In the genomic region with DNA sequence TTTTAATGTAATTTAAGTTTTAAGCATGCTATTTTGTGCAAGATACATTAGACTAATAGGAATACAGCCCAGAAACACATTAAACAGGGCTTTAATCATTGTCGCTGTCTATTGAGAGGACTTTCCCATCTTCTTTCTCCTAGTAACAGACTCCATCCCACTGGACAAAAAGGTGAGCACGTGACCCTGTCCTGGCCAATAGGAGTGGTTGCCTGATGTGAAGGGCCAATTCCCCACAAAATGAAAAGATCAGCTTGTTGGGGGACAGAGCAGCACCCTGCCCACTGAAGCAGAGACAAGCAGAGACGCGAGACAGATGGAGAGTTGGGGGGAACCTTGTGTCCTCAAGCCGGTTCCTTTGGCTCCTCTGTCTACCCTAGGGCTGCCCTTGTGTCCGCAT, we compare ENCODE assay signal across 32 cellular contexts. TPM values are rescaled to one million over a fixed set of nuclear protein-coding genes. Genes with fewer than 3 reads are reported as not detected.
"Had no signal": no experiment of that assay in that cellular context is flagged by ENCODE, and none has a peak within 500 bp of the region (broad histone marks: within the 10 kb centered on the region; RNA-seq: fewer than 3 reads in every experiment).

No MANE protein-coding gene starts in this region.

- H3K36me3 ChIP-seq: colonic mucosa, esophagus muscularis mucosa, gastroesophageal sphincter, heart left ventricle, ovary, spleen, suprapubic skin, transverse colon, upper lobe of right lung, uterus had no signal

- H3K4me3 ChIP-seq: colonic mucosa, esophagus muscularis mucosa, gastroesophageal sphincter, heart left ventricle, hepatocyte, lung, mucosa of descending colon, ovary, psoas muscle, skin epidermis, spleen, suprapubic skin, transverse colon, upper lobe of right lung, uterus had no signal

- H3K4me1 ChIP-seq: colonic mucosa, esophagus muscularis mucosa, foreskin keratinocyte, gastroesophageal sphincter, heart left ventricle, psoas muscle, suprapubic skin, transverse colon, upper lobe of right lung, uterus had no signal

- H3K27ac ChIP-seq: colonic mucosa, esophagus muscularis mucosa, foreskin keratinocyte, gastroesophageal sphincter, heart left ventricle, hepatocyte, ovary, psoas muscle, skin epidermis, spleen, suprapubic skin, transverse colon, upper lobe of right lung, uterus had no signal

- H3K4me3 Mint-ChIP-seq: dendritic cell treated with granulocyte-macrophage colony-stimulating factor and Interleukin-4, amounts not matched to agents 40 ng/mL and 50 ng/mL, for 4 days; mesothelial cell of epicardium; stimulated activated naive CD8-positive, alpha-beta T cell treated with anti-CD3 and anti-CD28 coated beads, Interleukin-15, amount 100 ng/mL, for 72 hours had no signal

- H3K27me3 Mint-ChIP-seq: dendritic cell treated with granulocyte-macrophage colony-stimulating factor and Interleukin-4, amounts not matched to agents 40 ng/mL and 50 ng/mL, for 4 days; natural killer cell treated with Interleukin-12 subunit alpha and Interleukin-12 subunit beta and Interleukin-15 and Interleukin-18, amount 100 ng/mL, for 72 hours; stimulated activated naive CD8-positive, alpha-beta T cell treated with anti-CD3 and anti-CD28 coated beads, Interleukin-15, amount 100 ng/mL, for 72 hours had no signal

- H3K27ac Mint-ChIP-seq: dendritic cell treated with granulocyte-macrophage colony-stimulating factor and Interleukin-4, amounts not matched to agents 40 ng/mL and 50 ng/mL, for 4 days; mesothelial cell of epicardium; natural killer cell treated with Interleukin-12 subunit alpha and Interleukin-12 subunit beta and Interleukin-15 and Interleukin-18, amount 100 ng/mL, for 72 hours; stimulated activated naive CD8-positive, alpha-beta T cell treated with anti-CD3 and anti-CD28 coated beads, Interleukin-15, amount 100 ng/mL, for 72 hours had no signal

- H2AFZ ChIP-seq: hepatocyte had no signal

- ATAC-seq: foreskin keratinocyte; gastroesophageal sphincter; heart left ventricle; left lobe of liver; mucosa of descending colon; natural killer cell treated with Interleukin-12 subunit alpha and Interleukin-12 subunit beta and Interleukin-15 and Interleukin-18, amount 100 ng/mL, for 72 hours; psoas muscle; right cardiac atrium; stimulated activated naive CD8-positive, alpha-beta T cell treated with anti-CD3 and anti-CD28 coated beads, Interleukin-15, amount 100 ng/mL, for 72 hours; upper lobe of right lung had no signal

- H3K4me2 ChIP-seq: hepatocyte had no signal

- DNase-seq: colonic mucosa; effector CD8-positive, alpha-beta T cell; foreskin keratinocyte; heart left ventricle; kidney; mesenchymal stem cell; mucosa of descending colon; naive B cell; occipital lobe; ovary; posterior cingulate gyrus; psoas muscle; right cardiac atrium; spleen; stimulated activated CD4-positive, alpha-beta T cell treated with anti-CD3 and anti-CD28 coated beads, Interleukin-4, amount 100 ng/mL, for 4 hours; stimulated activated naive CD4-positive, alpha-beta T cell; stimulated activated naive CD8-positive, alpha-beta T cell treated with anti-CD3 and anti-CD28 coated beads, Interleukin-15, amount 100 ng/mL, for 72 hours; transverse colon; upper lobe of right lung; uterus had no signal

- FAIRE-seq: endothelial cell of umbilical vein, kidney had no signal

- H3K9me3 ChIP-seq: colonic mucosa, esophagus muscularis mucosa, gastroesophageal sphincter, heart left ventricle, mucosa of descending colon, ovary, psoas muscle, spleen, suprapubic skin, transverse colon, upper lobe of right lung, uterus had no signal

- H3K9me3 Mint-ChIP-seq: dendritic cell treated with granulocyte-macrophage colony-stimulating factor and Interleukin-4, amounts not matched to agents 40 ng/mL and 50 ng/mL, for 4 days; natural killer cell treated with Interleukin-12 subunit alpha and Interleukin-12 subunit beta and Interleukin-15 and Interleukin-18, amount 100 ng/mL, for 72 hours; stimulated activated naive CD8-positive, alpha-beta T cell treated with anti-CD3 and anti-CD28 coated beads, Interleukin-15, amount 100 ng/mL, for 72 hours had no signal

- H3K36me3 Mint-ChIP-seq: mesothelial cell of epicardium; natural killer cell treated with Interleukin-12 subunit alpha and Interleukin-12 subunit beta and Interleukin-15 and Interleukin-18, amount 100 ng/mL, for 72 hours had no signal

- H3K79me2 ChIP-seq: hepatocyte had no signal

- H3K27me3 ChIP-seq: colonic mucosa, esophagus muscularis mucosa, gastroesophageal sphincter, hepatocyte, ovary, transverse colon, upper lobe of right lung, uterus had no signal

RNA-seq across cellular contexts. Expression of a gene that starts 21.2 kb away (rescaled TPM):
- total RNA-seq: epithelial cell of proximal tubule had no signal
